In genomic region chr17:17096438-17097178, GRCh38 we compare ENCODE assay signal across 2 cellular contexts.
TF ChIP-seq lines count a peak whose summit lies in the region.

No MANE protein-coding gene starts in this region.

TF ChIP-seq in IMR-90, 13 proteins besides CTCF, POLR2A, EP300 and RAD21:
- TF ChIP-seq CEBPB (IDR thresholded peaks at IDR 0.05; ENCODE audit: low read depth, low read length) (0 out of 2 replicates have a peak, but pooled peaks have one; percentile 26), NFE2L2 (IDR thresholded peaks at IDR 0.05; ENCODE audit: low read depth, low read length) (no peak), RCOR1 (IDR thresholded peaks at IDR 0.05; ENCODE audit: insufficient replicate concordance, low read length) (no peak), FOS (IDR thresholded peaks at IDR 0.05; ENCODE audit: low read depth, low read length) (no peak), RFX5 (IDR thresholded peaks at IDR 0.05; ENCODE audit: low read depth, low read length) (no peak), MAFK (IDR thresholded peaks at IDR 0.05; ENCODE audit: low read depth, low read length) (no peak), USF2 (IDR thresholded peaks at IDR 0.05; ENCODE audit: low read depth, low read length) (no peak), MAZ (IDR thresholded peaks at IDR 0.05; ENCODE audit: borderline replicate concordance, low read depth, low read length) (no peak), CHD1 (IDR thresholded peaks at IDR 0.05; ENCODE audit: low read depth, low read length) (no peak)

TF ChIP-seq in H1, 55 proteins besides CTCF, POLR2A, EP300 and RAD21:
- TF ChIP-seq TEAD4 (IDR thresholded peaks at IDR 0.05; ENCODE audit: low read depth, low read length) (no peak), TAF7 (optimal IDR thresholded peaks at IDR 0.05; ENCODE audit: borderline replicate concordance, low read depth, low read length) (no peak), FOSL1 (IDR thresholded peaks at IDR 0.05; ENCODE audit: insufficient read depth, low read depth, low read length) (no peak), NANOG (IDR thresholded peaks at IDR 0.05; ENCODE audit: insufficient read depth, low read depth, low read length, poor library complexity, severe bottlenecking) (no peak), USF2 (IDR thresholded peaks at IDR 0.05; ENCODE audit: low read length) (no peak), POLR2AphosphoS5 (IDR thresholded peaks at IDR 0.05; ENCODE audit: low read depth, low read length) (no peak), KDM5A (IDR thresholded peaks at IDR 0.05; ENCODE audit: low read length) (no peak), YY1 (IDR thresholded peaks at IDR 0.05; ENCODE audit: low read depth, low read length) (no peak), SRF (IDR thresholded peaks at IDR 0.05; ENCODE audit: low read depth, low read length) (no peak), CHD7 (IDR thresholded peaks at IDR 0.05; ENCODE audit: insufficient replicate concordance, low read length) (no peak), POU5F1 (IDR thresholded peaks at IDR 0.05; ENCODE audit: low read depth, low read length) (no peak), CBX8 (IDR thresholded peaks at IDR 0.05; ENCODE audit: borderline replicate concordance, low read depth, low read length) (no peak), SIN3A (conservative IDR thresholded peaks at IDR 0.05 in 1 of 2, IDR thresholded peaks at IDR 0.05 in 1 of 2; ENCODE audit: low read depth in 1 of 2, low read length in 2 of 2) (no peak)
